In genomic region chr16:15850555-15850954, GRCh38 we compare ENCODE assay signal across 7 cellular contexts. TPM values are rescaled to one million over a fixed set of nuclear protein-coding genes. Genes with fewer than 3 reads are reported as not detected.
"Had no signal": no experiment of that assay in that cellular context is flagged by ENCODE, and none has a peak within 500 bp of the region (broad histone marks: within the 10 kb centered on the region; RNA-seq: fewer than 3 reads in every experiment).

No MANE protein-coding gene starts in this region.

RNA-seq across cellular contexts. Expression of gene MYH11, which starts 6.3 kb away (rescaled TPM):
- total RNA-seq: activated naive CD8-positive, alpha-beta T cell treated with anti-CD3 and anti-CD28 coated beads, Interleukin-2, amount 10 ng/mL, durations not matched to agents 7 days and 5 days; activated T-cell treated with anti-CD3 and anti-CD28 coated beads, Interleukin-2, amount 50 U/mL, for 72 hours; dermis microvascular lymphatic vessel endothelial cell; endothelial cell of umbilical vein; foreskin keratinocyte; glomerular endothelial cell; T-helper 2 cell treated with Interferon-gamma antibody and Interleukin-4, amounts not matched to agents 100 ng/mL and 5 ng/mL, for 36 hours had no signal
